9 cellular contexts compared by ENCODE assay signal in genomic region chr13:54029226-54029625, GRCh38.
A peak's percentile ranks its signal among the peaks of the same experiment; 100 is the strongest.
DNase-seq lines count a peak whose midpoint lies in the region; ATAC-seq and TF ChIP-seq lines count a peak whose summit lies in the region.
"Had no signal": no experiment of that assay in that cellular context is flagged by ENCODE, and none has a peak within 500 bp of the region (broad histone marks: within the 10 kb centered on the region; RNA-seq: fewer than 3 reads in every experiment).

No MANE protein-coding gene starts in this region.

- intact Hi-C loops in sigmoid colon (cut with DNase I) (no loop called here), left ventricle myocardium superior (cut with micrococcal nuclease) (no loop called here)

- TF ChIP-seq POLR2A in NB4 (IDR thresholded peaks at IDR 0.05; ENCODE audit: extremely low read depth, insufficient read length) (no peak), sigmoid colon (IDR thresholded peaks at IDR 0.05) (no peak), suprapubic skin (IDR thresholded peaks at IDR 0.05) (no peak)

- H3K4me1 ChIP-seq in hepatocyte (ENCODE audit: insufficient read depth) (no peaks in the 10 kb centered on the region), sigmoid colon (peaks cover 0 to 8% (median 0%) of the 10 kb centered on the region in 4 donors), suprapubic skin (no peaks in the 10 kb centered on the region)

- H3K4me3 ChIP-seq in NB4 (ENCODE audit: low read depth, low read length) (peak overlapping the region; percentile 37), hepatocyte (no peak overlapping the region), sigmoid colon (no peak overlapping the region), suprapubic skin (no peak overlapping the region)

- no peak overlapping the region for H3K4me2 ChIP-seq in hepatocyte

- ATAC-seq in GM18858 (IDR thresholded peaks at IDR 0.05; ENCODE audit: unreplicated experiment) (peak; percentile 100), HG02763 (IDR thresholded peaks at IDR 0.05; ENCODE audit: unreplicated experiment) (peak; percentile 97), left ventricle myocardium superior (no peak)

- TF ChIP-seq EP300 in sigmoid colon (IDR thresholded peaks at IDR 0.05) (no peak), suprapubic skin (IDR thresholded peaks at IDR 0.05) (no peak)

- H3K79me2 ChIP-seq in hepatocyte, result no peaks in the 10 kb centered on the region

- no peaks in the 10 kb centered on the region for H3K9me2 ChIP-seq in hepatocyte (replicated peaks; ENCODE audit: insufficient read depth)

- H2AFZ ChIP-seq in hepatocyte, result no peak overlapping the region

- TF ChIP-seq CTCF in NB4 (IDR thresholded peaks at IDR 0.05; ENCODE audit: low read depth, low read length) (no peak), hepatocyte (IDR thresholded peaks at IDR 0.05; ENCODE audit: poor library complexity) (no peak), sigmoid colon (IDR thresholded peaks at IDR 0.05) (no peak), suprapubic skin (IDR thresholded peaks at IDR 0.05) (no peak)

- WGBS in hepatocyte (ENCODE audit: low lambda C conversion rate, missing lambda C conversion rate), result 42% methylated on average over 1 of the region's 1 CpG
- 38 to 69% methylated on average over 1 of the region's 1 CpG for WGBS in sigmoid colon, 2 donors
- 47% methylated on average over 1 of the region's 1 CpG for WGBS in suprapubic skin

- no peaks in the 10 kb centered on the region for H3K9me3 ChIP-seq in hepatocyte (ENCODE audit: low read depth)
- H3K9me3 ChIP-seq in sigmoid colon, result peaks cover 0 to 5% (median 2%) of the 10 kb centered on the region in 4 donors
- no peaks in the 10 kb centered on the region for H3K9me3 ChIP-seq in suprapubic skin

- no peaks in the 10 kb centered on the region for H4K20me1 ChIP-seq in hepatocyte (ENCODE audit: insufficient read depth, poor library complexity, severe bottlenecking)

- peak overlapping the region; percentile 36 for H3K27ac ChIP-seq in hepatocyte
- no peak overlapping the region for H3K27ac ChIP-seq in sigmoid colon
- H3K27ac ChIP-seq in suprapubic skin, result no peak overlapping the region

- H3K36me3 ChIP-seq in hepatocyte (replicated peaks; ENCODE audit: insufficient read depth, low read depth), result no peaks in the 10 kb centered on the region
- no peaks in the 10 kb centered on the region for H3K36me3 ChIP-seq in sigmoid colon
- H3K36me3 ChIP-seq in suprapubic skin, result no peaks in the 10 kb centered on the region

- H3K27me3 ChIP-seq in hepatocyte (no peaks in the 10 kb centered on the region), sigmoid colon (no peaks in the 10 kb centered on the region), suprapubic skin (no peaks in the 10 kb centered on the region)

- DNase-seq in NB4 (ENCODE audit: low read depth), result peak; percentile 97
- peak; percentile 59 for DNase-seq in hepatocyte (ENCODE audit: low spot score)
- no peak for DNase-seq in sigmoid colon
- DNase-seq in dermis blood vessel endothelial cell, result no peak
- DNase-seq in left ventricle myocardium superior, result no peak
- no peak for DNase-seq in suprapubic skin (ENCODE audit: low spot score in 2 of 2)
- DNase-seq: stimulated activated CD4-positive, alpha-beta T cell treated with anti-CD3 and anti-CD28 coated beads, Interleukin-15, amount 100 ng/mL, for 24 hours had no signal

Comparison
In these comparisons a context has a peak if more than half of its experiments do, and no peak if none do; other contexts are left out.
1. DNase-seq: peak in NB4 (single experiment) and hepatocyte (single experiment); none in sigmoid colon (single experiment), dermis blood vessel endothelial cell (single experiment), left ventricle myocardium superior (single experiment) and suprapubic skin (0 of 2).